In the genomic region with DNA sequence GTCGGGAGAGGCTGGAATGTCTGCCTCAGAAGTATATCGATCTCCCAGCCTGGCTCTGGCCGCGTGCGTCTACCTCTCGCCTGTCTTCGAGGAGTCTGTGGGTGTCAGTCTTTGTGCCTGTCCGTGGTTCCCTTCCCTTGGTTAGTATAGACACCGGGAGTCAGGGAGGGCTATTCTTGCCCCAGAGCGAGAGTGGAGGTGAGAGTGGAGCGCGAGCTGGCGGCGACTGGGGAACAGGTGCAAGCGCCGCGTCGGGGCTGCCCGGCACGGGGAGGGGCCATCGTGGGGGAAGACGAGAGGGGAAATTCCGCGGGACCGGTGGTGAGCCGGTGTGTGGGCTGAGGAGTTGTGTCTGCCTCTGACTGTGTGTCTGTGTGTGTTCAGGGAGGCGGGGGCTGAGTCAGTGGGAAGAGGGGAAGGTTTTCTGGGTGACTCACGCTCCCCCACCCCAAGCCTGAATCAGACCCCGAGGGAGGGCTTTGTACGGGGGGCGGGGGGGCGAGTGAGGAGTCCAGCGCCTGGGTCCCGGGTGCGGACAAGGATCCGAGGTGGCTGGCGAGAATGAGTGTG, we compare ENCODE assay signal across 8 cellular contexts. TPM values are rescaled to one million over a fixed set of nuclear protein-coding genes. Genes with fewer than 3 reads are reported as not detected.
DNase-seq lines count a peak whose midpoint lies in the region; ATAC-seq and TF ChIP-seq lines count a peak whose summit lies in the region.

No MANE protein-coding gene starts in this region.

- peak overlapping the region; percentile 99 for H3K27ac Mint-ChIP-seq in activated naive CD8-positive, alpha-beta T cell

- H3K27me3 ChIP-seq in SJSA1 (replicated peaks) (no peaks in the 10 kb centered on the region), upper lobe of left lung (no peaks in the 10 kb centered on the region)

- TF ChIP-seq EP300 in upper lobe of left lung (IDR thresholded peaks at IDR 0.05) = peak in 1 of 4 donors; percentile 3

- TF ChIP-seq POLR2A in upper lobe of left lung (IDR thresholded peaks at IDR 0.05) = peak in 3 of 4 donors; percentile 12 to 77 (median 73)

- H3K4me1 Mint-ChIP-seq in activated naive CD8-positive, alpha-beta T cell (ENCODE audit: low read depth) = peaks cover 44% of the 10 kb centered on the region

- no peaks in the 10 kb centered on the region for H3K27me3 Mint-ChIP-seq in activated naive CD8-positive, alpha-beta T cell

- DNase-seq in SJSA1 (ENCODE audit: low read depth in 1 of 2, low spot score in 2 of 2) (peak; percentile 91), cardiac septum (ENCODE audit: low spot score) (peak; percentile 89), posterior vena cava (ENCODE audit: low spot score) (peak; percentile 95), upper lobe of left lung (peak; percentile 87 to 93), NCI-H524 treated with DMSO at 0.1 percent for 48 hours (lab: John Stamatoyannopoulos, UW) (no peak)

- H3K9me3 Mint-ChIP-seq in activated naive CD8-positive, alpha-beta T cell (ENCODE audit: low read depth) = no peaks in the 10 kb centered on the region

- WGBS in upper lobe of left lung, 2 donors = 0% methylated on average over 21 to 34 of the region's 37 CpGs

- H3K4me3 Mint-ChIP-seq in activated naive CD8-positive, alpha-beta T cell = peak overlapping the region; percentile 95

- ATAC-seq in GM18498 (IDR thresholded peaks at IDR 0.05; ENCODE audit: unreplicated experiment) = peak; percentile 29
- ATAC-seq in HG02938 (IDR thresholded peaks at IDR 0.05; ENCODE audit: unreplicated experiment) = peak; percentile 22
- peak; percentile 59 to 63 for ATAC-seq in upper lobe of left lung (ENCODE audit: low FRiP score in 2 of 2)

- H3K9me3 ChIP-seq in SJSA1 (replicated peaks) = no peaks in the 10 kb centered on the region
- H3K9me3 ChIP-seq in upper lobe of left lung = no peaks in the 10 kb centered on the region

- H3K36me3 ChIP-seq in SJSA1 (peaks cover 11% of the 10 kb centered on the region), upper lobe of left lung (peaks cover 10 to 25% (median 23%) of the 10 kb centered on the region in 4 donors)

- TF ChIP-seq CTCF in upper lobe of left lung (IDR thresholded peaks at IDR 0.05) = no peak

- H3K4me3 ChIP-seq in SJSA1 (peak overlapping the region; percentile 51), upper lobe of left lung (peak overlapping the region; percentile 82 to 90 (median 87))

- peaks cover 32% of the 10 kb centered on the region for H3K4me1 ChIP-seq in SJSA1 (replicated peaks)
- H3K4me1 ChIP-seq in upper lobe of left lung = peaks cover 39 to 67% (median 47%) of the 10 kb centered on the region in 4 donors

- intact Hi-C loops in cardiac septum (cut with DNase I) (loop anchor here (1.0 to 5.0 kb wide), 4 partner anchors 8 to 310 kb away; partner anchors contain the start of genes CHD3, KDM6B, NAA38 and PER1), posterior vena cava (cut with DNase I) (no loop called here)

- peaks cover 7% of the 10 kb centered on the region for H3K36me3 Mint-ChIP-seq in activated naive CD8-positive, alpha-beta T cell

- H3K27ac ChIP-seq in SJSA1 = peak overlapping the region; percentile 97
- peak overlapping the region; percentile 99 to 100 (median 100) for H3K27ac ChIP-seq in upper lobe of left lung

RNA-seq across cellular contexts. Expression of gene KDM6B, which starts 8.4 kb away (rescaled TPM):
- 0.34 and 0.85 TPM in 2 replicates for total RNA-seq in SJSA1 (2014; rRNA removed; shearing (Covaris generic))
- total RNA-seq in cardiac septum = 22.1 TPM
- total RNA-seq in posterior vena cava = 10 to 100 TPM; 21.0 to 29.0 TPM
- total RNA-seq in upper lobe of left lung = 10 to 100 TPM; 17.5 to 68.0 (median 42.2) TPM

RNA-seq across cellular contexts. Expression of gene TMEM88, which starts 12.4 kb away (rescaled TPM):
- total RNA-seq in SJSA1 (2014; rRNA removed; shearing (Covaris generic)) = not detected in 2 replicates
- 14.7 TPM for total RNA-seq in cardiac septum
- total RNA-seq in posterior vena cava = 10 to 100 TPM; 17.5 to 26.1 TPM
- 10 to 100 TPM in 2 of 6 donors, 1 to 10 TPM in 3, not detected in 1; 1.6 to 16.1 (median 9.3) TPM for total RNA-seq in upper lobe of left lung

RNA-seq across cellular contexts. Expression of gene NAA38, which starts 14.9 kb away (rescaled TPM):
- total RNA-seq in SJSA1 (2014; rRNA removed; shearing (Covaris generic)) = 90.7 and 148 TPM in 2 replicates
- total RNA-seq in cardiac septum (68.8 TPM), posterior vena cava (10 to 100 TPM; 65.2 to 79.7 TPM), upper lobe of left lung (100 to 1,000 TPM in 2 of 6 donors, 10 to 100 TPM in 4; 50.0 to 111 (median 75.5) TPM)

RNA-seq across cellular contexts. Expression of gene CYB5D1, which starts 15.3 kb away (rescaled TPM):
- total RNA-seq in SJSA1 (2014; rRNA removed; shearing (Covaris generic)) = 2.6 and 2.8 TPM in 2 replicates
- total RNA-seq in cardiac septum (12.2 TPM), posterior vena cava (1 to 10 TPM; 8.9 TPM), upper lobe of left lung (10 to 100 TPM in 2 of 6 donors, 1 to 10 TPM in 4; 5.2 to 12.4 (median 7.3) TPM)

RNA-seq across cellular contexts. Expression of gene CHD3, which starts 46.1 kb away (rescaled TPM):
- total RNA-seq in SJSA1 (2014; rRNA removed; shearing (Covaris generic)) = 58.3 and 101 TPM in 2 replicates
- total RNA-seq in cardiac septum = 14.2 TPM
- 100 to 1,000 TPM in 1 of 2 donors, 10 to 100 TPM in 1; 67.4 to 105 TPM for total RNA-seq in posterior vena cava
- total RNA-seq in upper lobe of left lung = 100 to 1,000 TPM in 2 of 6 donors, 10 to 100 TPM in 4; 68.1 to 183 (median 91.3) TPM

Comparison
In these comparisons a context has a peak if more than half of its experiments do, and no peak if none do; other contexts are left out.
1. RNA of gene KDM6B, which starts 8.4 kb away (total RNA-seq): 17.5 to 68.0 TPM in upper lobe of left lung, 21.0 to 29.0 TPM in posterior vena cava and 22.1 TPM in cardiac septum (single experiment); 0.34 to 0.85 TPM in SJSA1; every median in the first group is over 10 times any median in the second.
2. Peak in every context shown above with its lines, with median percentiles within 50 percentile points of each other: ATAC-seq.